In the genomic region with DNA sequence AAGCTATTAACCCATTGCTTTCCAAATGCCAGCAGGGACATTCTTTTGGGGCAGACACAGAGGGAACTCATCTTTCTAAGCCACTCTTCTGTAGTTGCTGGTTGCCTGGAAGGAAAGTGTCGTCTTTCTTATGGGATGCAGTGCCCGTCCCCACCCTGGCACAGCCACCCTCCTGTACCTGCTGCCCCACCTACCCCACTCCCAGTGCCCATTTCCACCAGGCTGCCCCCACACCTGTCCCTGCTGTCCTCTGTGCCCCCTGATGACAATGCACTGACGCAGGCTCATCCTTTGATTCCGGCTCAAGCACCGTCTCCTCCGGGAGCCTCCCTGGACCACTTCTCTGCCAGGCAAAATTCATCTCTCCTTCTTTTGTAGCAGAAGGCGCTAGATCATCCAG, we compare ENCODE assay signal across 28 cellular contexts.
"Had no signal": no experiment of that assay in that cellular context is flagged by ENCODE, and none has a peak within 500 bp of the region (broad histone marks: within the 10 kb centered on the region; RNA-seq: fewer than 3 reads in every experiment).

No MANE protein-coding gene starts in this region.

- ATAC-seq: mucosa of descending colon; naive thymus-derived CD4-positive, alpha-beta T cell; natural killer cell treated with Interleukin-12 subunit alpha and Interleukin-12 subunit beta and Interleukin-15 and Interleukin-18, amount 100 ng/mL, for 72 hours; pancreas; right cardiac atrium; sciatic nerve; stimulated activated effector memory CD8-positive, alpha-beta T cell treated with anti-CD3 and anti-CD28 coated beads, Interleukin-12 subunit alpha, Interleukin-12 subunit beta, amount 100 ng/mL, for 72 hours; upper lobe of right lung had no signal

- H3K36me3 Mint-ChIP-seq: stimulated activated effector memory CD8-positive, alpha-beta T cell treated with anti-CD3 and anti-CD28 coated beads, Interleukin-12 subunit alpha, Interleukin-12 subunit beta, amount 100 ng/mL, for 72 hours had no signal

- H3K9me3 Mint-ChIP-seq: stimulated activated effector memory CD8-positive, alpha-beta T cell treated with anti-CD3 and anti-CD28 coated beads, Interleukin-12 subunit alpha, Interleukin-12 subunit beta, amount 100 ng/mL, for 72 hours; stimulated activated naive CD8-positive, alpha-beta T cell treated with anti-CD3 and anti-CD28 coated beads, Interleukin-15, Interleukin-2, amounts not matched to agents 100 ng/mL and 50 ng/mL, for 24 hours had no signal

- H3K4me1 Mint-ChIP-seq: naive thymus-derived CD4-positive, alpha-beta T cell; stimulated activated effector memory CD8-positive, alpha-beta T cell treated with anti-CD3 and anti-CD28 coated beads, Interleukin-12 subunit alpha, Interleukin-12 subunit beta, amount 100 ng/mL, for 72 hours had no signal

- H3K4me3 ChIP-seq: left ventricle myocardium inferior, lung, mucosa of descending colon, pancreas, prostate gland, skin epidermis, spleen, suprapubic skin, thoracic aorta, tibial artery, upper lobe of right lung had no signal

- H3K4me1 ChIP-seq: left ventricle myocardium inferior, pancreas, prostate gland, spleen, suprapubic skin, upper lobe of right lung had no signal

- DNase-seq: hypothalamus; immature natural killer cell; islet precursor cell; left ventricle myocardium inferior; mesendoderm; midbrain; mucosa of descending colon; naive thymus-derived CD4-positive, alpha-beta T cell; nucleus accumbens; pancreas; posterior cingulate gyrus; retina; right cardiac atrium; spleen; stimulated activated CD4-positive, alpha-beta T cell treated with anti-CD3 and anti-CD28 coated beads, Interleukin-4, amount 100 ng/mL, for 24 hours; stimulated activated naive CD4-positive, alpha-beta T cell; tibial artery; trophoblast cell; upper lobe of right lung had no signal

- H3K36me3 ChIP-seq: left ventricle myocardium inferior, pancreas, prostate gland, spleen, suprapubic skin, thoracic aorta, tibial artery, upper lobe of right lung had no signal

- H3K27me3 ChIP-seq: pancreas, spleen, suprapubic skin, tibial artery, upper lobe of right lung had no signal

- H3K27ac ChIP-seq: left ventricle myocardium inferior, pancreas, prostate gland, skin epidermis, spleen, suprapubic skin, thoracic aorta, tibial artery, upper lobe of right lung had no signal

- H3K9me3 ChIP-seq: mucosa of descending colon, pancreas, prostate gland, suprapubic skin, thoracic aorta had no signal

- H3K27ac Mint-ChIP-seq: immature natural killer cell; naive thymus-derived CD4-positive, alpha-beta T cell; natural killer cell treated with Interleukin-12 subunit alpha and Interleukin-12 subunit beta and Interleukin-15 and Interleukin-18, amount 100 ng/mL, for 72 hours; stimulated activated effector memory CD8-positive, alpha-beta T cell treated with anti-CD3 and anti-CD28 coated beads, Interleukin-12 subunit alpha, Interleukin-12 subunit beta, amount 100 ng/mL, for 72 hours; stimulated activated naive CD8-positive, alpha-beta T cell treated with anti-CD3 and anti-CD28 coated beads, Interleukin-15, Interleukin-2, amounts not matched to agents 100 ng/mL and 50 ng/mL, for 24 hours had no signal

- H3K4me3 Mint-ChIP-seq: immature natural killer cell; naive thymus-derived CD4-positive, alpha-beta T cell; natural killer cell treated with Interleukin-12 subunit alpha and Interleukin-12 subunit beta and Interleukin-15 and Interleukin-18, amount 100 ng/mL, for 72 hours; stimulated activated effector memory CD8-positive, alpha-beta T cell treated with anti-CD3 and anti-CD28 coated beads, Interleukin-12 subunit alpha, Interleukin-12 subunit beta, amount 100 ng/mL, for 72 hours; stimulated activated naive CD8-positive, alpha-beta T cell treated with anti-CD3 and anti-CD28 coated beads, Interleukin-15, Interleukin-2, amounts not matched to agents 100 ng/mL and 50 ng/mL, for 24 hours had no signal
